26 cellular contexts compared by ENCODE assay signal in the genomic region with DNA sequence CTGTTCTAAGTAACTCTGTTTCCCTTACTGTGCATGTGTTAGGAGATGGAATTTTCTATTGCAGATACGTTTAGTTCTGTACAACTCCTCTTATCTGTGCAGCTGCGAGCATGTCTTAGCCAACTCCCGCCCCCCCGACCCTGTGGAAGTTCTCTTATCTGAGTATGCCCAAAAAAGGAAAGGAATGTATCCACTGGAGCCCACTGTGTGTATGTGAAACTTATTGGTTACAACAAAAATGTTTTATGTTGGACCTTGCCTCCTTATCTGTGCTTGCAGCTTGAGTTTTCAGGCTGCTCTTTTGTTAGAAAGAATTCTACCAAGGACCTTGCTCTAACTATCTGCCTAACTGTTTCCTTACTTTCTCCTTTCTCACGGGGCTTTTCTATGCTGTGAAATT. TPM values are rescaled to one million over a fixed set of nuclear protein-coding genes. Genes with fewer than 3 reads are reported as not detected.
DNase-seq lines count a peak whose midpoint lies in the region; ATAC-seq, FAIRE-seq and TF ChIP-seq lines count a peak whose summit lies in the region.
"Had no signal": no experiment of that assay in that cellular context is flagged by ENCODE, and none has a peak within 500 bp of the region (broad histone marks: within the 10 kb centered on the region; RNA-seq: fewer than 3 reads in every experiment).

No MANE protein-coding gene starts in this region.

- H3K9me3 ChIP-seq in endothelial cell of umbilical vein (replicated peaks; ENCODE audit: control insufficient read depth, insufficient read depth, low read length) = no peaks in the 10 kb centered on the region
- H3K9me3 ChIP-seq: colonic mucosa, neutrophil, Peyer's patch had no signal

- H4K20me1 ChIP-seq in endothelial cell of umbilical vein (replicated peaks; ENCODE audit: control insufficient read depth, extremely low read depth, insufficient read depth, low read length) = no peaks in the 10 kb centered on the region

- H3K36me3 Mint-ChIP-seq in stimulated activated memory B cell treated with anti-CD40 and anti-IgM and Interleukin-4, amounts not matched to agents 10 μg/mL and 1 μg/mL and 100 μg/mL, for 72 hours = no peaks in the 10 kb centered on the region

- TF ChIP-seq CTCF in endothelial cell of umbilical vein (IDR thresholded peaks at IDR 0.05; ENCODE audit: extremely low read depth in 1 of 2, insufficient read depth in 1 of 2, low read depth in 1 of 2, low read length in 2 of 2) = no peak

- no peak for TF ChIP-seq POLR2A in endothelial cell of umbilical vein (IDR thresholded peaks at IDR 0.05; ENCODE audit: low read depth, low read length)

- H3K4me3 ChIP-seq in endothelial cell of umbilical vein (replicated peaks in 1 of 3; ENCODE audit: insufficient read depth in 1 of 3, low read depth in 1 of 3, low read length in 3 of 3) = no peak overlapping the region
- H3K4me3 ChIP-seq: colonic mucosa, Peyer's patch had no signal

- H3K4me3 Mint-ChIP-seq in stimulated activated memory B cell treated with anti-CD40 and anti-IgM and Interleukin-4, amounts not matched to agents 10 μg/mL and 1 μg/mL and 100 μg/mL, for 72 hours = no peak overlapping the region
- H3K4me3 Mint-ChIP-seq: activated T-helper 17 cell treated with anti-CD3 and anti-CD28 coated beads, Interleukin-2, amount 50 U/mL, for 72 hours; CD4-positive, alpha-beta T cell had no signal

- BruUV-seq in endothelial cell of umbilical vein (replicated peaks; lab: Mats Ljungman, UMichigan) = no TSS peak

- H3K4me1 Mint-ChIP-seq in stimulated activated memory B cell treated with anti-CD40 and anti-IgM and Interleukin-4, amounts not matched to agents 10 μg/mL and 1 μg/mL and 100 μg/mL, for 72 hours = no peaks in the 10 kb centered on the region
- H3K4me1 Mint-ChIP-seq: activated T-helper 17 cell treated with anti-CD3 and anti-CD28 coated beads, Interleukin-2, amount 50 U/mL, for 72 hours had no signal

- H3K4me2 ChIP-seq in endothelial cell of umbilical vein (ENCODE audit: insufficient read depth, low read length) = peak overlapping the region; percentile 67

- H3K79me2 ChIP-seq in endothelial cell of umbilical vein (ENCODE audit: control insufficient read depth, insufficient read depth, low read length) = no peaks in the 10 kb centered on the region

- ATAC-seq in left lobe of liver = peak; percentile 54
- ATAC-seq in stimulated activated memory B cell treated with anti-CD40 and anti-IgM and Interleukin-4, amounts not matched to agents 10 μg/mL and 1 μg/mL and 100 μg/mL, for 72 hours = no peak
- ATAC-seq: activated T-helper 17 cell treated with anti-CD3 and anti-CD28 coated beads, Interleukin-2, amount 50 U/mL, for 72 hours; sciatic nerve had no signal

- H3K36me3 ChIP-seq in endothelial cell of umbilical vein (ENCODE audit: control insufficient read depth in 2 of 2, extremely low read depth in 1 of 2, insufficient read depth in 2 of 2, low read length in 2 of 2) = no peaks in the 10 kb centered on the region
- H3K36me3 ChIP-seq: colonic mucosa, neutrophil, Peyer's patch had no signal

- H2AFZ ChIP-seq in endothelial cell of umbilical vein (ENCODE audit: low read depth, low read length) = peak overlapping the region; percentile 20

- intact Hi-C loops in endothelial cell of umbilical vein (cut with micrococcal nuclease) = loop anchor here (1.0 to 5.0 kb wide), 9 partner anchors 34 to 1304 kb away; no protein-coding TSS in a partner anchor

- no peak overlapping the region for H3K27ac Mint-ChIP-seq in stimulated activated memory B cell treated with anti-CD40 and anti-IgM and Interleukin-4, amounts not matched to agents 10 μg/mL and 1 μg/mL and 100 μg/mL, for 72 hours
- H3K27ac Mint-ChIP-seq: activated T-helper 17 cell treated with anti-CD3 and anti-CD28 coated beads, Interleukin-2, amount 50 U/mL, for 72 hours; CD4-positive, alpha-beta T cell had no signal

- CTCF ChIA-PET in endothelial cell of umbilical vein (lab: Charles Lee) = interaction anchor here (1.1 to 1.8 kb wide), 3 partner anchors 10 to 783 kb away, joined by 3 to 10 read pairs (median 3); no protein-coding TSS in a partner anchor

- H3K9me1 ChIP-seq in endothelial cell of umbilical vein (replicated peaks; ENCODE audit: control insufficient read depth, extremely low read depth, insufficient read depth, low read length) = no peaks in the 10 kb centered on the region

- FAIRE-seq in endothelial cell of umbilical vein (lab: Jason Lieb, UNC) = peak; percentile 72
- FAIRE-seq: H54, urothelium cell line had no signal

- H3K27me3 ChIP-seq in endothelial cell of umbilical vein (ENCODE audit: control insufficient read depth in 2 of 2, insufficient read depth in 2 of 2, low read length in 2 of 2) = no peaks in the 10 kb centered on the region
- H3K27me3 ChIP-seq: colonic mucosa, neutrophil, Peyer's patch had no signal

- peak overlapping the region; percentile 96 for H3K27ac ChIP-seq in endothelial cell of umbilical vein (ENCODE audit: insufficient read depth, low read depth, low read length)
- H3K27ac ChIP-seq: colonic mucosa, epithelial cell of prostate, neutrophil, Peyer's patch, VCaP had no signal

- no peaks in the 10 kb centered on the region for H3K9me3 Mint-ChIP-seq in stimulated activated memory B cell treated with anti-CD40 and anti-IgM and Interleukin-4, amounts not matched to agents 10 μg/mL and 1 μg/mL and 100 μg/mL, for 72 hours
- H3K9me3 Mint-ChIP-seq: activated T-helper 17 cell treated with anti-CD3 and anti-CD28 coated beads, Interleukin-2, amount 50 U/mL, for 72 hours; CD4-positive, alpha-beta T cell had no signal

- H3K27me3 Mint-ChIP-seq in stimulated activated memory B cell treated with anti-CD40 and anti-IgM and Interleukin-4, amounts not matched to agents 10 μg/mL and 1 μg/mL and 100 μg/mL, for 72 hours = no peaks in the 10 kb centered on the region
- H3K27me3 Mint-ChIP-seq: activated T-helper 17 cell treated with anti-CD3 and anti-CD28 coated beads, Interleukin-2, amount 50 U/mL, for 72 hours; CD4-positive, alpha-beta T cell had no signal

- DNase-seq in A172 (ENCODE audit: low spot score) (peak; percentile 54), OCI-M2 (lab: John Stamatoyannopoulos, UW; ENCODE audit: unreplicated experiment) (peak; percentile 82), endothelial cell of umbilical vein (ENCODE audit: low read depth, low spot score) (peak; percentile 94), left lobe of liver (ENCODE audit: low spot score) (no peak), amniotic stem cell (lab: John Stamatoyannopoulos, UW) (no peak)
- DNase-seq in central memory CD4-positive, alpha-beta T cell = no peak
- no peak for DNase-seq in activated T-cell treated with anti-CD3 and anti-CD28 coated beads, Interleukin-2, amount 50 U/mL, for 1 hour
- DNase-seq: activated CD8-positive, alpha-beta memory T cell treated with anti-CD3 and anti-CD28 coated beads for 24 hours; CD4-positive, alpha-beta T cell; colonic mucosa; DMS79 treated with DMSO at 0.1 percent for 48 hours; Karpas-422; midbrain; NCI-H1105 treated with DMSO at 0.1 percent for 48 hours; NCI-H2171; Peyer's patch; stimulated activated CD4-positive, alpha-beta T cell treated with anti-CD3 and anti-CD28 coated beads, Interleukin-2, amount 100 ng/mL, for 24 hours had no signal

- POLR2A ChIA-PET in endothelial cell of umbilical vein (lab: Charles Lee) = interaction anchor here (0.7 to 1.8 kb wide), 4 partner anchors 53 to 257 kb away, joined by 4 to 17 read pairs (median 10); no protein-coding TSS in a partner anchor

- H3K4me1 ChIP-seq in endothelial cell of umbilical vein (ENCODE audit: control insufficient read depth, extremely low read depth, insufficient read depth, low read length) = peaks cover 15% of the 10 kb centered on the region
- H3K4me1 ChIP-seq: colonic mucosa, Peyer's patch had no signal

- H3K9ac ChIP-seq in endothelial cell of umbilical vein (replicated peaks; ENCODE audit: extremely low read depth, insufficient read depth, low read length) = peak overlapping the region; percentile 74

- dilution Hi-C loops in endothelial cell of umbilical vein (cut with MboI; ENCODE audit: extremely low pct_ligation_motif_present, low sequenced_read_pairs) = no loop called here

TF ChIP-seq in endothelial cell of umbilical vein, 7 proteins besides CTCF, POLR2A, EP300 and RAD21:
- TF ChIP-seq, protein P1, sequence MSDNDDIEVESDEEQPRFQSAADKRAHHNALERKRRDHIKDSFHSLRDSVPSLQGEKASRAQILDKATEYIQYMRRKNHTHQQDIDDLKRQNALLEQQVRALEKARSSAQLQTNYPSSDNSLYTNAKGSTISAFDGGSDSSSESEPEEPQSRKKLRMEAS (IDR thresholded peaks at IDR 0.05; ENCODE audit: insufficient read depth, insufficient read length) = no peak
- peak; percentile 68 for TF ChIP-seq JUN (IDR thresholded peaks at IDR 0.05; ENCODE audit: borderline replicate concordance, insufficient read depth, insufficient read length, low read depth)
- no peak for TF ChIP-seq EZH2 (IDR thresholded peaks at IDR 0.05; ENCODE audit: borderline replicate concordance, low read depth, low read length, severe bottlenecking)
- TF ChIP-seq FOS (IDR thresholded peaks at IDR 0.05; ENCODE audit: borderline replicate concordance, insufficient read depth, low read length) = no peak
- peak; percentile 80 for TF ChIP-seq GATA2 (IDR thresholded peaks at IDR 0.05; ENCODE audit: insufficient read depth, insufficient read length, low read depth, low read length)
- peak; percentile 15 for TF ChIP-seq POLR2AphosphoS5 (IDR thresholded peaks at IDR 0.05; ENCODE audit: insufficient read depth, low read depth, low read length)
- TF ChIP-seq MYC (IDR thresholded peaks at IDR 0.05; ENCODE audit: low read depth, low read length) = no peak
TF ChIP-seq in endothelial cell of umbilical vein: peak in this region for 3.

RNA-seq across cellular contexts. Expression of a gene that starts 24.2 kb away (rescaled TPM):
- not detected in 2 replicates for total RNA-seq in A172 (2014; rRNA removed; shearing (Covaris generic))
- total RNA-seq in endothelial cell of umbilical vein (0.15 TPM in 1 of 2 replicates, not detected in the other), left lobe of liver (not detected)
- polyA plus RNA-seq in endothelial cell of umbilical vein = 0.36 and 0.41 TPM in 2 replicates
- polyA plus RNA-seq in endothelial cell of umbilical vein (2011; cell fraction: cytosol; rRNA removed) = 0.15 and 0.34 TPM in 2 replicates
- 0.80 and 1.3 TPM in 2 replicates for polyA plus RNA-seq in endothelial cell of umbilical vein (2011; cell fraction: nucleus; rRNA removed)
- 0.08 and 0.19 TPM in 2 replicates for polyA plus RNA-seq in endothelial cell of umbilical vein (2012)
- 1.7 and 2.9 TPM in 2 replicates for polyA minus RNA-seq in endothelial cell of umbilical vein
- polyA minus RNA-seq in endothelial cell of umbilical vein (2011; cell fraction: cytosol; rRNA and poly(A)+ RNA removed) = not detected
- polyA minus RNA-seq in endothelial cell of umbilical vein (2011; cell fraction: nucleus; rRNA and poly(A)+ RNA removed) = 1.7 and 2.2 TPM in 2 replicates
- total RNA-seq: A673; activated T-helper 17 cell treated with anti-CD3 and anti-CD28 coated beads, Interleukin-2, amount 50 U/mL, for 72 hours; CD4-positive, alpha-beta T cell; colonic mucosa; Peyer's patch; sciatic nerve had no signal

Comparison
In these comparisons a context has a peak if more than half of its experiments do, and no peak if none do; other contexts are left out.
1. DNase-seq: peak in A172 (single experiment), OCI-M2 (single experiment) and endothelial cell of umbilical vein (single experiment); none in left lobe of liver (single experiment), central memory CD4-positive, alpha-beta T cell (single experiment), activated T-cell treated with anti-CD3 and anti-CD28 coated beads, Interleukin-2, amount 50 U/mL, for 1 hour (single experiment) and amniotic stem cell (single experiment).